In genomic region chr17:33750943-33751701, GRCh38 we compare ENCODE assay signal across 8 cellular contexts.
DNase-seq lines count a peak whose midpoint lies in the region; ATAC-seq and TF ChIP-seq lines count a peak whose summit lies in the region.

No MANE protein-coding gene starts in this region.

- H3K4me1 ChIP-seq in Caco-2 (no peaks in the 10 kb centered on the region), heart right ventricle (peaks cover 0 to 8% (median 0%) of the 10 kb centered on the region in 9 donors), upper lobe of right lung (peaks cover 3% of the 10 kb centered on the region)

- H3K27me3 ChIP-seq in Caco-2 (replicated peaks; ENCODE audit: control insufficient read depth, insufficient read depth, low read length): no peaks in the 10 kb centered on the region
- H3K27me3 ChIP-seq in heart right ventricle: peaks cover 0 to 79% (median 35%) of the 10 kb centered on the region in 7 donors
- H3K27me3 ChIP-seq in upper lobe of right lung: peaks cover 25% of the 10 kb centered on the region

- H3K4me3 Mint-ChIP-seq in Caco-2 (ENCODE audit: unreplicated experiment): no peak overlapping the region
- peak overlapping the region; percentile 6 for H3K4me3 Mint-ChIP-seq in activated naive CD8-positive, alpha-beta T cell treated with anti-CD3 and anti-CD28 coated beads, Interleukin-2, amount 10 ng/mL, durations not matched to agents 7 days and 5 days

- DNase-seq in Caco-2 (peak; percentile 51 to 74), HS-5 (ENCODE audit: low read depth) (peak; percentile 30), SK-N-DZ (ENCODE audit: low spot score) (peak; percentile 50), heart right ventricle (peak; percentile 32 to 58), posterior cingulate gyrus (peak; percentile 50 to 94 (median 80)), upper lobe of right lung (peak; percentile 65)
- DNase-seq in activated naive CD8-positive, alpha-beta T cell treated with anti-CD3 and anti-CD28 coated beads, Interleukin-2, amount 10 ng/mL, durations not matched to agents 7 days and 5 days: peak; percentile 61

- H3K27me3 Mint-ChIP-seq in Caco-2 (ENCODE audit: insufficient read depth, unreplicated experiment): peaks cover 31% of the 10 kb centered on the region
- peaks cover 14% of the 10 kb centered on the region for H3K27me3 Mint-ChIP-seq in activated naive CD8-positive, alpha-beta T cell treated with anti-CD3 and anti-CD28 coated beads, Interleukin-2, amount 10 ng/mL, durations not matched to agents 7 days and 5 days

- WGBS in heart right ventricle, 2 donors: 3 to 4% methylated on average over 13 of the region's 13 CpGs

- peak; percentile 47 for ATAC-seq in activated naive CD8-positive, alpha-beta T cell treated with anti-CD3 and anti-CD28 coated beads, Interleukin-2, amount 10 ng/mL, durations not matched to agents 7 days and 5 days (ENCODE audit: low read depth)
- ATAC-seq in heart right ventricle (peak in 6 of 8 donors; percentile 54 to 84 (median 70)), upper lobe of right lung (peak; percentile 82), HG03045 (IDR thresholded peaks at IDR 0.05; ENCODE audit: unreplicated experiment) (no peak)

- H3K27ac ChIP-seq in heart right ventricle: no peak overlapping the region
- H3K27ac ChIP-seq in upper lobe of right lung: no peak overlapping the region

- CTCF ChIA-PET in Caco-2 (lab: Charles Lee): interaction anchor here (1.0 to 1.1 kb wide), 4 partner anchors 26 to 231 kb away, joined by 3 to 5 read pairs (median 4); no protein-coding TSS in a partner anchor

- no peaks in the 10 kb centered on the region for H3K36me3 Mint-ChIP-seq in Caco-2 (ENCODE audit: insufficient read depth, unreplicated experiment)
- H3K36me3 Mint-ChIP-seq in activated naive CD8-positive, alpha-beta T cell treated with anti-CD3 and anti-CD28 coated beads, Interleukin-2, amount 10 ng/mL, durations not matched to agents 7 days and 5 days: no peaks in the 10 kb centered on the region

- no TSS peak for BruUV-seq in Caco-2 (replicated peaks; lab: Mats Ljungman, UMichigan)

- TF ChIP-seq CTCF in Caco-2 (IDR thresholded peaks at IDR 0.05; ENCODE audit: insufficient read depth in 1 of 2, low read depth in 1 of 2, low read length in 1 of 2, severe bottlenecking in 1 of 2, unreplicated experiment in 1 of 2) (peak; percentile 92 to 95), heart right ventricle (IDR thresholded peaks at IDR 0.05) (peak; percentile 85 to 97 (median 93)), upper lobe of right lung (IDR thresholded peaks at IDR 0.05) (peak; percentile 95)

- intact Hi-C loops in Caco-2 (cut with micrococcal nuclease; ENCODE audit: unreplicated experiment) (loop anchor here (1.0 to 2.0 kb wide), 3 partner anchors 26 to 230 kb away; no protein-coding TSS in a partner anchor), heart right ventricle (cut with DNase I) (loop anchor here in 5 of 10 donors (1.0 to 10.0 kb wide), 5 partner anchors 26 to 966 kb away; no protein-coding TSS in a partner anchor), posterior cingulate gyrus (cut with DNase I) (loop anchor here (1.0 to 2.0 kb wide), 2 partner anchors 26 to 230 kb away; no protein-coding TSS in a partner anchor), upper lobe of right lung (cut with DNase I) (no loop called here)

- POLR2A ChIA-PET in Caco-2 (lab: Charles Lee): no interaction called here
- POLR2A ChIA-PET in activated naive CD8-positive, alpha-beta T cell treated with anti-CD3 and anti-CD28 coated beads, Interleukin-2, amount 10 ng/mL, durations not matched to agents 7 days and 5 days (lab: Charles Lee): no interaction called here

- no peaks in the 10 kb centered on the region for H3K9me3 ChIP-seq in Caco-2
- peaks cover 0 to 14% (median 0%) of the 10 kb centered on the region in 11 donors for H3K9me3 ChIP-seq in heart right ventricle
- H3K9me3 ChIP-seq in upper lobe of right lung: no peaks in the 10 kb centered on the region

- no peak overlapping the region for H3K27ac Mint-ChIP-seq in Caco-2 (ENCODE audit: unreplicated experiment)
- H3K27ac Mint-ChIP-seq in activated naive CD8-positive, alpha-beta T cell treated with anti-CD3 and anti-CD28 coated beads, Interleukin-2, amount 10 ng/mL, durations not matched to agents 7 days and 5 days: no peak overlapping the region

- no peaks in the 10 kb centered on the region for H3K4me1 Mint-ChIP-seq in Caco-2 (ENCODE audit: low read depth, unreplicated experiment)
- peaks cover 3% of the 10 kb centered on the region for H3K4me1 Mint-ChIP-seq in activated naive CD8-positive, alpha-beta T cell treated with anti-CD3 and anti-CD28 coated beads, Interleukin-2, amount 10 ng/mL, durations not matched to agents 7 days and 5 days

- peaks cover 16% of the 10 kb centered on the region for H3K9me3 Mint-ChIP-seq in Caco-2 (ENCODE audit: unreplicated experiment)
- peaks cover 4% of the 10 kb centered on the region for H3K9me3 Mint-ChIP-seq in activated naive CD8-positive, alpha-beta T cell treated with anti-CD3 and anti-CD28 coated beads, Interleukin-2, amount 10 ng/mL, durations not matched to agents 7 days and 5 days

- H3K4me3 ChIP-seq in Caco-2 (ENCODE audit: low read depth, low read length) (no peak overlapping the region), heart right ventricle (peak overlapping the region in 4 of 10 donors; percentile 14 to 27 (median 20)), upper lobe of right lung (no peak overlapping the region)

- H3K36me3 ChIP-seq in Caco-2 (ENCODE audit: control insufficient read depth, insufficient read depth, low read length) (no peaks in the 10 kb centered on the region), heart right ventricle (no peaks in the 10 kb centered on the region), upper lobe of right lung (no peaks in the 10 kb centered on the region)
